ENCODE assay signal across 16 cellular contexts in genomic region chr11:35073691-35074382, GRCh38.
DNase-seq lines count a peak whose midpoint lies in the region; TF ChIP-seq lines count a peak whose summit lies in the region.
"Had no signal": no experiment of that assay in that cellular context is flagged by ENCODE, and none has a peak within 500 bp of the region (broad histone marks: within the 10 kb centered on the region; RNA-seq: fewer than 3 reads in every experiment).

No MANE protein-coding gene starts in this region.

- H3K36me3 ChIP-seq in osteoblast (ENCODE audit: insufficient read depth, low read length): no peaks in the 10 kb centered on the region
- H3K36me3 ChIP-seq: esophagus squamous epithelium, lower lobe of right lung, neutrophil had no signal

- peaks cover 14% of the 10 kb centered on the region for H3K4me1 ChIP-seq in osteoblast (ENCODE audit: insufficient read depth, low read length)

- H3K27me3 ChIP-seq in osteoblast (ENCODE audit: insufficient read depth, low read length): no peaks in the 10 kb centered on the region
- H3K27me3 ChIP-seq: esophagus squamous epithelium, neutrophil had no signal

- peak overlapping the region; percentile 36 for H3K27ac ChIP-seq in osteoblast (ENCODE audit: low read depth, low read length)
- H3K27ac ChIP-seq: esophagus squamous epithelium, lower lobe of right lung, neutrophil had no signal

- TF ChIP-seq CTCF in osteoblast (IDR thresholded peaks at IDR 0.05; ENCODE audit: extremely low read depth, low read depth, low read length) (no peak), lower leg skin (IDR thresholded peaks at IDR 0.05) (no peak)

- peak; percentile 33 for DNase-seq in activated CD4-positive, alpha-beta memory T cell treated with anti-CD3 and anti-CD28 coated beads for 36 hours
- no peak for DNase-seq in activated CD4-positive, alpha-beta memory T cell treated with anti-CD3 and anti-CD28 coated beads, Interleukin-2, amount 10 ng/mL, durations not matched to agents 7 days and 5 days
- peak; percentile 28 for DNase-seq in HS-5 (ENCODE audit: low read depth)
- DNase-seq in osteoblast (ENCODE audit: insufficient read length, low spot score, missing footprints): no peak
- DNase-seq in medulla oblongata (ENCODE audit: extremely low spot score): no peak
- DNase-seq in D341Med (ENCODE audit: low spot score): no peak
- no peak for DNase-seq in lower leg skin (ENCODE audit: low spot score in 2 of 2)
- DNase-seq: cortex of kidney, esophagus squamous epithelium, lower lobe of right lung, NCI-H1417 treated with DMSO at 0.1 percent for 48 hours, NCI-H510A, T-helper 2 cell had no signal

- no peak overlapping the region for H3K4me2 ChIP-seq in osteoblast (ENCODE audit: insufficient read depth, low read length)

- H3K9me3 Mint-ChIP-seq in activated CD4-positive, alpha-beta memory T cell treated with anti-CD3 and anti-CD28 coated beads for 36 hours: peaks cover 28% of the 10 kb centered on the region
- H3K9me3 Mint-ChIP-seq in activated CD4-positive, alpha-beta memory T cell treated with anti-CD3 and anti-CD28 coated beads, Interleukin-2, amount 10 ng/mL, durations not matched to agents 7 days and 5 days: peaks cover 32% of the 10 kb centered on the region
- H3K9me3 Mint-ChIP-seq in activated naive CD8-positive, alpha-beta T cell (ENCODE audit: low read depth): peaks cover 19% of the 10 kb centered on the region

- CTCF ChIA-PET in activated CD4-positive, alpha-beta memory T cell treated with anti-CD3 and anti-CD28 coated beads for 36 hours (lab: Charles Lee): no interaction called here
- CTCF ChIA-PET in activated CD4-positive, alpha-beta memory T cell treated with anti-CD3 and anti-CD28 coated beads, Interleukin-2, amount 10 ng/mL, durations not matched to agents 7 days and 5 days (lab: Charles Lee): interaction anchor here (0.9 to 1.1 kb wide), 2 partner anchors 26 to 93 kb away, joined by 3 read pairs; no protein-coding TSS in a partner anchor

- peaks cover 68% of the 10 kb centered on the region for H3K4me1 Mint-ChIP-seq in activated CD4-positive, alpha-beta memory T cell treated with anti-CD3 and anti-CD28 coated beads for 36 hours (ENCODE audit: low read depth)
- peaks cover 44% of the 10 kb centered on the region for H3K4me1 Mint-ChIP-seq in activated CD4-positive, alpha-beta memory T cell treated with anti-CD3 and anti-CD28 coated beads, Interleukin-2, amount 10 ng/mL, durations not matched to agents 7 days and 5 days
- peaks cover 67% of the 10 kb centered on the region for H3K4me1 Mint-ChIP-seq in activated naive CD8-positive, alpha-beta T cell (ENCODE audit: low read depth)

- POLR2A ChIA-PET in activated CD4-positive, alpha-beta memory T cell treated with anti-CD3 and anti-CD28 coated beads for 36 hours (lab: Charles Lee): interaction anchor here (1.0 kb wide), 1 partner anchor 14 kb away, joined by 4 read pairs; no protein-coding TSS in a partner anchor
- POLR2A ChIA-PET in activated CD4-positive, alpha-beta memory T cell treated with anti-CD3 and anti-CD28 coated beads, Interleukin-2, amount 10 ng/mL, durations not matched to agents 7 days and 5 days (lab: Charles Lee): no interaction called here

- no peak for TF ChIP-seq POLR2A in lower leg skin (IDR thresholded peaks at IDR 0.05)

- H3K4me3 Mint-ChIP-seq in activated CD4-positive, alpha-beta memory T cell treated with anti-CD3 and anti-CD28 coated beads for 36 hours: no peak overlapping the region
- no peak overlapping the region for H3K4me3 Mint-ChIP-seq in activated CD4-positive, alpha-beta memory T cell treated with anti-CD3 and anti-CD28 coated beads, Interleukin-2, amount 10 ng/mL, durations not matched to agents 7 days and 5 days
- H3K4me3 Mint-ChIP-seq in activated naive CD8-positive, alpha-beta T cell: peak overlapping the region; percentile 61

- peak overlapping the region; percentile 34 for H3K27ac Mint-ChIP-seq in activated CD4-positive, alpha-beta memory T cell treated with anti-CD3 and anti-CD28 coated beads for 36 hours
- no peak overlapping the region for H3K27ac Mint-ChIP-seq in activated CD4-positive, alpha-beta memory T cell treated with anti-CD3 and anti-CD28 coated beads, Interleukin-2, amount 10 ng/mL, durations not matched to agents 7 days and 5 days
- peak overlapping the region; percentile 91 for H3K27ac Mint-ChIP-seq in activated naive CD8-positive, alpha-beta T cell

- no peaks in the 10 kb centered on the region for H3K79me2 ChIP-seq in osteoblast (ENCODE audit: insufficient read depth, low read length)

- WGBS in lower leg skin, 2 donors: 74 to 82% methylated on average over 2 of the region's 2 CpGs

- H3K27me3 Mint-ChIP-seq in activated CD4-positive, alpha-beta memory T cell treated with anti-CD3 and anti-CD28 coated beads for 36 hours: no peaks in the 10 kb centered on the region
- H3K27me3 Mint-ChIP-seq in activated CD4-positive, alpha-beta memory T cell treated with anti-CD3 and anti-CD28 coated beads, Interleukin-2, amount 10 ng/mL, durations not matched to agents 7 days and 5 days: no peaks in the 10 kb centered on the region
- no peaks in the 10 kb centered on the region for H3K27me3 Mint-ChIP-seq in activated naive CD8-positive, alpha-beta T cell

- intact Hi-C loops in activated CD4-positive, alpha-beta memory T cell treated with anti-CD3 and anti-CD28 coated beads for 36 hours (cut with micrococcal nuclease): no loop called here
- intact Hi-C loops in lower leg skin (cut with DNase I; ENCODE audit: low total_unique reads): no loop called here

- H3K4me3 ChIP-seq in osteoblast (ENCODE audit: insufficient read depth, low read length): no peak overlapping the region
- H3K4me3 ChIP-seq in lower leg skin (ENCODE audit: low read depth, poor library complexity, severe bottlenecking): no peak overlapping the region
- H3K4me3 ChIP-seq: esophagus squamous epithelium, lower lobe of right lung, skin epidermis had no signal

- no peaks in the 10 kb centered on the region for H3K9me3 ChIP-seq in osteoblast (ENCODE audit: low read depth, low read length)
- H3K9me3 ChIP-seq: lower lobe of right lung, neutrophil had no signal

- H4K20me1 ChIP-seq in osteoblast (ENCODE audit: insufficient read depth, low read length): no peaks in the 10 kb centered on the region

- no peak overlapping the region for H2AFZ ChIP-seq in osteoblast (ENCODE audit: low read length)

- peaks cover 16% of the 10 kb centered on the region for H3K36me3 Mint-ChIP-seq in activated CD4-positive, alpha-beta memory T cell treated with anti-CD3 and anti-CD28 coated beads for 36 hours
- H3K36me3 Mint-ChIP-seq in activated CD4-positive, alpha-beta memory T cell treated with anti-CD3 and anti-CD28 coated beads, Interleukin-2, amount 10 ng/mL, durations not matched to agents 7 days and 5 days (ENCODE audit: low read depth): peaks cover 37% of the 10 kb centered on the region
- H3K36me3 Mint-ChIP-seq in activated naive CD8-positive, alpha-beta T cell: peaks cover 13% of the 10 kb centered on the region

Comparison
In these comparisons a context has a peak if more than half of its experiments do, and no peak if none do; other contexts are left out.
1. DNase-seq: peak in activated CD4-positive, alpha-beta memory T cell treated with anti-CD3 and anti-CD28 coated beads for 36 hours (single experiment) and HS-5 (single experiment); none in activated CD4-positive, alpha-beta memory T cell treated with anti-CD3 and anti-CD28 coated beads, Interleukin-2, amount 10 ng/mL, durations not matched to agents 7 days and 5 days (single experiment), osteoblast (single experiment), medulla oblongata (single experiment), D341Med (single experiment) and lower leg skin (0 of 2).